ENCODE assay signal across 1 cellular context in the genomic region with DNA sequence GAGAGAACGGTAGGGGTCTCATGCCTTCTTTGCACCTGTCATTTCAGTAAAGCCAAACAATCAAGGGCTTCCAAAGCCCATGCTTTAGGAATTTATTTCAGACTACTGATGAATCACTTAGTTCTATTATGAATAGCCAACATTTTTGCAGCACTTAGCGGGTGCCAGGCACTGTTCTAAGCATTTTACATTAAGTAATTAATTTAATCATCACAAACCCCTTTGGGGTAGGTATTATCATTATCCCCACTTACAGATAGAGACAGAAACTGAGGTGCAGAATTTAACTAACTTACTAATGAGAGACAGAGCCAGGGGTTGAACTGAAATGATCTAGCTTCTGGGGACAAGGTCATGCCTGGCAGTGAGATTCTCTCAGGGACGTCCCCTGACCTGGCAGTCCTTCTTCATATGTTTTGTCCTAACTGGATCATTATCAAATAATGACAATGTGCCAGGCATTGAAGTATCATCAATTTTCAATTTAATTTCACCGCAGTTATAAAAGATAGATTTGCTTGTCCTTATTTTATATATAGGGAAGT.
TF ChIP-seq lines count a peak whose summit lies in the region.

No MANE protein-coding gene starts in this region.

TF ChIP-seq in GM23338, 12 proteins besides CTCF, POLR2A, EP300 and RAD21:
- TF ChIP-seq, protein P1, sequence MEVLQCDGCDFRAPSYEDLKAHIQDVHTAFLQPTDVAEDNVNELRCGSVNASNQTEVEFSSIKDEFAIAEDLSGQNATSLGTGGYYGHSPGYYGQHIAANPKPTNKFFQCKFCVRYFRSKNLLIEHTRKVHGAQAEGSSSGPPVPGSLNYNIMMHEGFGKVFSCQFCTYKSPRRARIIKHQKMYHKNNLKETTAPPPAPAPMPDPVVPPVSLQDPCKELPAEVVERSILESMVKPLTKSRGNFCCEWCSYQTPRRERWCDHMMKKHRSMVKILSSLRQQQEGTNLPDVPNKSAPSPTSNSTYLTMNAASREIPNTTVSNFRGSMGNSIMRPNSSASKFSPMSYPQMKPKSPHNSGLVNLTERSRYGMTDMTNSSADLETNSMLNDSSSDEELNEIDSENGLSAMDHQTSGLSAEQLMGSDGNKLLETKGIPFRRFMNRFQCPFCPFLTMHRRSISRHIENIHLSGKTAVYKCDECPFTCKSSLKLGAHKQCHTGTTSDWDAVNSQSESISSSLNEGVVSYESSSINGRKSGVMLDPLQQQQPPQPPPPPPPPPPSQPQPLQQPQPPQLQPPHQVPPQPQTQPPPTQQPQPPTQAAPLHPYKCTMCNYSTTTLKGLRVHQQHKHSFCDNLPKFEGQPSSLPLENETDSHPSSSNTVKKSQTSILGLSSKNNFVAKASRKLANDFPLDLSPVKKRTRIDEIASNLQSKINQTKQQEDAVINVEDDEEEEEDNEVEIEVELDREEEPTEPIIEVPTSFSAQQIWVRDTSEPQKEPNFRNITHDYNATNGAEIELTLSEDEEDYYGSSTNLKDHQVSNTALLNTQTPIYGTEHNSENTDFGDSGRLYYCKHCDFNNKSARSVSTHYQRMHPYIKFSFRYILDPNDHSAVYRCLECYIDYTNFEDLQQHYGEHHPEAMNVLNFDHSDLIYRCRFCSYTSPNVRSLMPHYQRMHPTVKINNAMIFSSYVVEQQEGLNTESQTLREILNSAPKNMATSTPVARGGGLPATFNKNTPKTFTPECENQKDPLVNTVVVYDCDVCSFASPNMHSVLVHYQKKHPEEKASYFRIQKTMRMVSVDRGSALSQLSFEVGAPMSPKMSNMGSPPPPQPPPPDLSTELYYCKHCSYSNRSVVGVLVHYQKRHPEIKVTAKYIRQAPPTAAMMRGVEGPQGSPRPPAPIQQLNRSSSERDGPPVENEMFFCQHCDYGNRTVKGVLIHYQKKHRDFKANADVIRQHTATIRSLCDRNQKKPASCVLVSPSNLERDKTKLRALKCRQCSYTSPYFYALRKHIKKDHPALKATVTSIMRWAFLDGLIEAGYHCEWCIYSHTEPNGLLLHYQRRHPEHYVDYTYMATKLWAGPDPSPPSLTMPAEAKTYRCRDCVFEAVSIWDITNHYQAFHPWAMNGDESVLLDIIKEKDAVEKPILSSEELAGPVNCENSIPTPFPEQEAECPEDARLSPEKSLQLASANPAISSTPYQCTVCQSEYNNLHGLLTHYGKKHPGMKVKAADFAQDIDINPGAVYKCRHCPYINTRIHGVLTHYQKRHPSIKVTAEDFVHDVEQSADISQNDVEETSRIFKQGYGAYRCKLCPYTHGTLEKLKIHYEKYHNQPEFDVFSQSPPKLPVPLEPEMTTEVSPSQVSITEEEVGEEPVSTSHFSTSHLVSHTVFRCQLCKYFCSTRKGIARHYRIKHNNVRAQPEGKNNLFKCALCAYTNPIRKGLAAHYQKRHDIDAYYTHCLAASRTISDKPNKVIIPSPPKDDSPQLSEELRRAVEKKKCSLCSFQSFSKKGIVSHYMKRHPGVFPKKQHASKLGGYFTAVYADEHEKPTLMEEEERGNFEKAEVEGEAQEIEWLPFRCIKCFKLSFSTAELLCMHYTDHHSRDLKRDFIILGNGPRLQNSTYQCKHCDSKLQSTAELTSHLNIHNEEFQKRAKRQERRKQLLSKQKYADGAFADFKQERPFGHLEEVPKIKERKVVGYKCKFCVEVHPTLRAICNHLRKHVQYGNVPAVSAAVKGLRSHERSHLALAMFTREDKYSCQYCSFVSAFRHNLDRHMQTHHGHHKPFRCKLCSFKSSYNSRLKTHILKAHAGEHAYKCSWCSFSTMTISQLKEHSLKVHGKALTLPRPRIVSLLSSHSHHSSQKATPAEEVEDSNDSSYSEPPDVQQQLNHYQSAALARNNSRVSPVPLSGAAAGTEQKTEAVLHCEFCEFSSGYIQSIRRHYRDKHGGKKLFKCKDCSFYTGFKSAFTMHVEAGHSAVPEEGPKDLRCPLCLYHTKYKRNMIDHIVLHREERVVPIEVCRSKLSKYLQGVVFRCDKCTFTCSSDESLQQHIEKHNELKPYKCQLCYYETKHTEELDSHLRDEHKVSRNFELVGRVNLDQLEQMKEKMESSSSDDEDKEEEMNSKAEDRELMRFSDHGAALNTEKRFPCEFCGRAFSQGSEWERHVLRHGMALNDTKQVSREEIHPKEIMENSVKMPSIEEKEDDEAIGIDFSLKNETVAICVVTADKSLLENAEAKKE (CRISPR knock-in tag; IDR thresholded peaks at IDR 0.05): no peak
- TF ChIP-seq ZNF114 (CRISPR knock-in tag; IDR thresholded peaks at IDR 0.05) (no peak), EZH2phosphoT487 (IDR thresholded peaks at IDR 0.05; ENCODE audit: unreplicated experiment) (no peak), STAT1 (IDR thresholded peaks at IDR 0.05; ENCODE audit: unreplicated experiment) (no peak), NANOG (IDR thresholded peaks at IDR 0.05; ENCODE audit: borderline replicate concordance) (no peak), JUNB (IDR thresholded peaks at IDR 0.05; ENCODE audit: unreplicated experiment) (no peak), ZNF331 (CRISPR knock-in tag; IDR thresholded peaks at IDR 0.05; ENCODE audit: low read depth) (no peak), EZH2 (IDR thresholded peaks at IDR 0.05; ENCODE audit: low read depth, unreplicated experiment) (no peak), CREB1 (CRISPR knock-in tag; IDR thresholded peaks at IDR 0.05; ENCODE audit: low read depth) (no peak), POLR2AphosphoS5 (IDR thresholded peaks at IDR 0.05; ENCODE audit: low read depth) (no peak)
- TF ChIP-seq, protein P2, sequence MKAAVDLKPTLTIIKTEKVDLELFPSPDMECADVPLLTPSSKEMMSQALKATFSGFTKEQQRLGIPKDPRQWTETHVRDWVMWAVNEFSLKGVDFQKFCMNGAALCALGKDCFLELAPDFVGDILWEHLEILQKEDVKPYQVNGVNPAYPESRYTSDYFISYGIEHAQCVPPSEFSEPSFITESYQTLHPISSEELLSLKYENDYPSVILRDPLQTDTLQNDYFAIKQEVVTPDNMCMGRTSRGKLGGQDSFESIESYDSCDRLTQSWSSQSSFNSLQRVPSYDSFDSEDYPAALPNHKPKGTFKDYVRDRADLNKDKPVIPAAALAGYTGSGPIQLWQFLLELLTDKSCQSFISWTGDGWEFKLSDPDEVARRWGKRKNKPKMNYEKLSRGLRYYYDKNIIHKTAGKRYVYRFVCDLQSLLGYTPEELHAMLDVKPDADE (IDR thresholded peaks at IDR 0.05): no peak
- TF ChIP-seq, protein P3, sequence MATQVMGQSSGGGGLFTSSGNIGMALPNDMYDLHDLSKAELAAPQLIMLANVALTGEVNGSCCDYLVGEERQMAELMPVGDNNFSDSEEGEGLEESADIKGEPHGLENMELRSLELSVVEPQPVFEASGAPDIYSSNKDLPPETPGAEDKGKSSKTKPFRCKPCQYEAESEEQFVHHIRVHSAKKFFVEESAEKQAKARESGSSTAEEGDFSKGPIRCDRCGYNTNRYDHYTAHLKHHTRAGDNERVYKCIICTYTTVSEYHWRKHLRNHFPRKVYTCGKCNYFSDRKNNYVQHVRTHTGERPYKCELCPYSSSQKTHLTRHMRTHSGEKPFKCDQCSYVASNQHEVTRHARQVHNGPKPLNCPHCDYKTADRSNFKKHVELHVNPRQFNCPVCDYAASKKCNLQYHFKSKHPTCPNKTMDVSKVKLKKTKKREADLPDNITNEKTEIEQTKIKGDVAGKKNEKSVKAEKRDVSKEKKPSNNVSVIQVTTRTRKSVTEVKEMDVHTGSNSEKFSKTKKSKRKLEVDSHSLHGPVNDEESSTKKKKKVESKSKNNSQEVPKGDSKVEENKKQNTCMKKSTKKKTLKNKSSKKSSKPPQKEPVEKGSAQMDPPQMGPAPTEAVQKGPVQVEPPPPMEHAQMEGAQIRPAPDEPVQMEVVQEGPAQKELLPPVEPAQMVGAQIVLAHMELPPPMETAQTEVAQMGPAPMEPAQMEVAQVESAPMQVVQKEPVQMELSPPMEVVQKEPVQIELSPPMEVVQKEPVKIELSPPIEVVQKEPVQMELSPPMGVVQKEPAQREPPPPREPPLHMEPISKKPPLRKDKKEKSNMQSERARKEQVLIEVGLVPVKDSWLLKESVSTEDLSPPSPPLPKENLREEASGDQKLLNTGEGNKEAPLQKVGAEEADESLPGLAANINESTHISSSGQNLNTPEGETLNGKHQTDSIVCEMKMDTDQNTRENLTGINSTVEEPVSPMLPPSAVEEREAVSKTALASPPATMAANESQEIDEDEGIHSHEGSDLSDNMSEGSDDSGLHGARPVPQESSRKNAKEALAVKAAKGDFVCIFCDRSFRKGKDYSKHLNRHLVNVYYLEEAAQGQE (IDR thresholded peaks at IDR 0.05; ENCODE audit: unreplicated experiment): no peak
TF ChIP-seq in GM23338: peak in this region for 0.
